ENCODE assay signal across 10 cellular contexts in the genomic region with DNA sequence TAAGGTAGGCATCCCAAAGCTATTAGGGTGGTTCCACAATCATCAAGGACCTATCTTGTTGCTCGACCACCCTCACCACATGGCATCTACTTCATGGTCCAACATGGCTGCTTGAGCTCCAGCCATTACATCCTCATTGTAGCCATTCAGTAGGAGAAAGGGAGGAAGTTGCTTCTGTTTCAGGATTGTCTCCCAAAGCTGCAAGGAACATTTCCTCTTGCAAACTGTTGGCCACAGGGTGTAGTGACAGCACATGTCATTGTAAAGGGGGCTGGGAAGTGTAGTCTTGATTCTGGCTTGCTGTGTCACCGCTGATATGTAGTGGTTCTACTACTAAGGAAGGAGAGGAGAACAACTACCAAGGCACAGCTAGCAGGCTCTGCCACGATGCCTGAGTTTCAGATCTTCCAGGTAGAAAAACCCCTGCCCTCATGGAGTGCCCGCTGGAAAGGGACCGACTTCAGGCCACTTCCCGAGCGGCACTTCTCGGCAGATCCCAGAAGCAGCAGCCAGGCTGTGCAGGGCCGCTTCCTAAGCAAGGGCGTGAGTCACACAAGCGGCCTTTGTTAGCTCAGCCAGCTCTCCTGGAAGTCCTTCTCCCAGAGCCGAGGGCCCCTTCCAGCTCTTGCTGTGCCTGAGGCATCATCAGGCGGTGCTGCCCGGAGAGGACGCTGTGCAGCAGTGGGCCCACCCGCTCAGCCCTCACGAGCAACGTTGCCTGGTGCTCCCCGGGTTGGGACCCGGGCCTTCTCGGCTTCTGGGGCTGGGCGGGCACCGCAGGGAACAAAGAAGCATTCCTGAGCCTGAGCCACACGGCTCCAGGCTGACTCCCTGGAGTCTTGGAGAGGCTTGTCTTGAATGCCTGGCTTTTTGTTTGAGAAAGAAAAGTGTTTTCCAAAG. TPM values are rescaled to one million over a fixed set of nuclear protein-coding genes. Genes with fewer than 3 reads are reported as not detected.
DNase-seq lines count a peak whose midpoint lies in the region; ATAC-seq and TF ChIP-seq lines count a peak whose summit lies in the region.
"Had no signal": no experiment of that assay in that cellular context is flagged by ENCODE, and none has a peak within 500 bp of the region (broad histone marks: within the 10 kb centered on the region; RNA-seq: fewer than 3 reads in every experiment).

No MANE protein-coding gene starts in this region.

- no peak overlapping the region for H3K4me3 Mint-ChIP-seq in progenitor cell of endocrine pancreas (ENCODE audit: low read depth)
- H3K4me3 Mint-ChIP-seq: activated naive CD8-positive, alpha-beta T cell treated with anti-CD3 and anti-CD28 coated beads, Interleukin-2, amount 10 ng/mL, durations not matched to agents 7 days and 5 days had no signal

- in situ Hi-C loops in G401 (cut with HindIII; ENCODE audit: low sequenced_read_pairs), result no loop called here

- H3K4me1 ChIP-seq in heart left ventricle, result peaks cover 0 to 7% (median 0%) of the 10 kb centered on the region in 12 donors

- H3K9me3 ChIP-seq in heart left ventricle, result peaks cover 0 to 4% (median 0%) of the 10 kb centered on the region in 12 donors

- H3K4me1 Mint-ChIP-seq in progenitor cell of endocrine pancreas (ENCODE audit: low read depth), result peaks cover 4% of the 10 kb centered on the region
- H3K4me1 Mint-ChIP-seq: activated naive CD8-positive, alpha-beta T cell treated with anti-CD3 and anti-CD28 coated beads, Interleukin-2, amount 10 ng/mL, durations not matched to agents 7 days and 5 days had no signal

- 54 to 67% (median 61%) methylated on average over 13 to 24 of the region's 24 CpGs for WGBS in heart left ventricle, 4 donors

- no peaks in the 10 kb centered on the region for H3K36me3 ChIP-seq in heart left ventricle

- TF ChIP-seq POLR2A in heart left ventricle (IDR thresholded peaks at IDR 0.05), result no peak

- intact Hi-C loops in heart left ventricle (cut with DNase I), result no loop called here

- peaks cover 8% of the 10 kb centered on the region for H3K36me3 Mint-ChIP-seq in progenitor cell of endocrine pancreas (ENCODE audit: insufficient read depth)
- H3K36me3 Mint-ChIP-seq: activated naive CD8-positive, alpha-beta T cell treated with anti-CD3 and anti-CD28 coated beads, Interleukin-2, amount 10 ng/mL, durations not matched to agents 7 days and 5 days had no signal

- CTCF ChIA-PET in HEK293T (lab: Yijun Ruan, JAX), result interaction anchor here (0.5 kb wide), 1 partner anchor 59 kb away, joined by 3 read pairs; no protein-coding TSS in a partner anchor

- peak; percentile 37 to 87 (median 86) for ATAC-seq in heart left ventricle

- POLR2A ChIA-PET in HEK293T (lab: Yijun Ruan, JAX), result no interaction called here

- H3K27me3 ChIP-seq in heart left ventricle, result no peaks in the 10 kb centered on the region

- H3K27me3 Mint-ChIP-seq in progenitor cell of endocrine pancreas, result no peaks in the 10 kb centered on the region

- peak overlapping the region; percentile 95 for H3K27ac Mint-ChIP-seq in progenitor cell of endocrine pancreas
- H3K27ac Mint-ChIP-seq: activated naive CD8-positive, alpha-beta T cell treated with anti-CD3 and anti-CD28 coated beads, Interleukin-2, amount 10 ng/mL, durations not matched to agents 7 days and 5 days had no signal

- peak overlapping the region in 1 of 12 donors; percentile 3 for H3K4me3 ChIP-seq in heart left ventricle

- H3K27ac ChIP-seq in heart left ventricle, result peak overlapping the region in 4 of 12 donors; percentile 21 to 55 (median 34)

- no peaks in the 10 kb centered on the region for H3K9me3 Mint-ChIP-seq in progenitor cell of endocrine pancreas (ENCODE audit: low read depth)
- H3K9me3 Mint-ChIP-seq: activated naive CD8-positive, alpha-beta T cell treated with anti-CD3 and anti-CD28 coated beads, Interleukin-2, amount 10 ng/mL, durations not matched to agents 7 days and 5 days had no signal

- TF ChIP-seq CTCF in heart left ventricle (IDR thresholded peaks at IDR 0.05), result peak in 3 of 12 donors; percentile 11 to 33 (median 33)
- TF ChIP-seq CTCF in progenitor cell of endocrine pancreas (IDR thresholded peaks at IDR 0.05; ENCODE audit: unreplicated experiment), result no peak

- DNase-seq in G401 (ENCODE audit: low spot score) (peak; percentile 37), amniotic stem cell (lab: John Stamatoyannopoulos, UW) (peak; percentile 76), heart left ventricle (peak in 4 of 5 donors; percentile 46 to 60 (median 52)), progenitor cell of endocrine pancreas (ENCODE audit: low spot score, unreplicated experiment) (peak; percentile 39), cerebellar nuclear complex (lab: John Stamatoyannopoulos, UW) (no peak), kidney glomerular epithelial cell (lab: John Stamatoyannopoulos, UW) (no peak), HEK293T (ENCODE audit: extremely low spot score) (no peak), NOMO-1 treated with dmso at 0.1 percent for 144 hours (lab: John Stamatoyannopoulos, UW; ENCODE audit: unreplicated experiment) (no peak)
- DNase-seq: activated naive CD8-positive, alpha-beta T cell treated with anti-CD3 and anti-CD28 coated beads, Interleukin-2, amount 10 ng/mL, durations not matched to agents 7 days and 5 days; stimulated activated CD4-positive, alpha-beta T cell treated with anti-CD3 and anti-CD28 coated beads, Interleukin-4, amount 100 ng/mL, for 1 hour had no signal

TF ChIP-seq in HEK293T, 16 proteins besides CTCF, POLR2A, EP300 and RAD21:
- TF ChIP-seq LEF1 (IDR thresholded peaks at IDR 0.05; ENCODE audit: borderline replicate concordance), result no peak
- TF ChIP-seq SUZ12 (IDR thresholded peaks at IDR 0.05), result no peak
- TF ChIP-seq FOXM1 (IDR thresholded peaks at IDR 0.05; ENCODE audit: borderline replicate concordance), result no peak
- TF ChIP-seq CTBP1 (IDR thresholded peaks at IDR 0.05; ENCODE audit: borderline replicate concordance), result no peak
- no peak for TF ChIP-seq NFRKB (IDR thresholded peaks at IDR 0.05)
- no peak for TF ChIP-seq HDGF (IDR thresholded peaks at IDR 0.05; ENCODE audit: borderline replicate concordance)
- no peak for TF ChIP-seq ZNF384 (IDR thresholded peaks at IDR 0.05)
- TF ChIP-seq TARDBP (IDR thresholded peaks at IDR 0.05), result no peak

RNA-seq across cellular contexts. Expression of a gene that starts 58.2 kb away (rescaled TPM):
- total RNA-seq in G401 (2014; rRNA removed; shearing (Covaris generic)), result 45.2 and 45.4 TPM in 2 replicates
- total RNA-seq in heart left ventricle (10 to 100 TPM; 18.1 to 87.3 (median 24.9) TPM), progenitor cell of endocrine pancreas (74.5 and 81.2 TPM in 2 replicates)
- 10 to 100 TPM; 15.6 to 26.5 TPM for polyA plus RNA-seq in heart left ventricle

Comparison
In these comparisons a context has a peak if more than half of its experiments do, and no peak if none do; other contexts are left out.
1. DNase-seq: peak in G401 (single experiment), amniotic stem cell (single experiment), heart left ventricle (4 of 5) and progenitor cell of endocrine pancreas (single experiment); none in cerebellar nuclear complex (0 of 2), kidney glomerular epithelial cell (single experiment), HEK293T (single experiment) and NOMO-1 treated with dmso at 0.1 percent for 144 hours (single experiment).